Comparison of ENCODE assay signal across 9 cellular contexts in the genomic region with DNA sequence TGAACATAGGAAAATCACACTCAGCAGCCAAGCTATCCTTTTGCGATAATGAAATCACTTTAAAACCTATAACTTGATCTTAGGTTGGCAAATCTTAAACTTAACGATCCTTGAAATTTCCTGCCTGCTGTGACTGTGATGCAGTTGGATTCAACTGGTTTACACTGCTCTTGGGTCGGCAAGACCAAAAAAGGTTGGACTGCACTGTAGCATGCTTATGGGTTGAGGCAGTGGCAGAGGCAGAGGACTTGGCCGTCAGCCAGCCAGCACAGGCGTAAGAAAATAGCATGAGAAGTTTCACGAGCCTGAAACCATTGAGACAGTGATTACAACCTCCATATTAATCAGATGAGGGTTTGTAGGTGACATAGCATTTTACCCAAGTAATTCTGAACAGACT. TPM values are rescaled to one million over a fixed set of nuclear protein-coding genes. Genes with fewer than 3 reads are reported as not detected.
DNase-seq lines count a peak whose midpoint lies in the region; ATAC-seq and TF ChIP-seq lines count a peak whose summit lies in the region.
"Had no signal": no experiment of that assay in that cellular context is flagged by ENCODE, and none has a peak within 500 bp of the region (broad histone marks: within the 10 kb centered on the region; RNA-seq: fewer than 3 reads in every experiment).

No MANE protein-coding gene starts in this region.

- H3K4me3 ChIP-seq in ascending aorta, result no peak overlapping the region
- H3K4me3 ChIP-seq in hepatocyte, result no peak overlapping the region
- no peak overlapping the region for H3K4me3 ChIP-seq in stomach smooth muscle (ENCODE audit: low read length in 2 of 2)
- H3K4me3 ChIP-seq in SJCRH30, result no peak overlapping the region

- no peaks in the 10 kb centered on the region for H3K9me3 ChIP-seq in ascending aorta
- H3K9me3 ChIP-seq in hepatocyte (ENCODE audit: low read depth), result no peaks in the 10 kb centered on the region
- no peaks in the 10 kb centered on the region for H3K9me3 ChIP-seq in stomach smooth muscle (ENCODE audit: control insufficient read depth in 2 of 2, low read length in 2 of 2)
- H3K9me3 ChIP-seq in SJCRH30 (replicated peaks), result no peaks in the 10 kb centered on the region

- intact Hi-C loops in ascending aorta (cut with DNase I), result loop anchor here (1.0 kb wide), 2 partner anchors 17 to 21 kb away; a partner anchor contains a TSS

- in situ Hi-C loops in ACHN (cut with HindIII; ENCODE audit: low pct_ligation_motif_present, low pct_unique_long_range_greater_than_20kb, low sequenced_read_pairs), result no loop called here

- ATAC-seq in HG02981 (IDR thresholded peaks at IDR 0.05; ENCODE audit: unreplicated experiment), result no peak
- no peak for ATAC-seq in HG03280 (IDR thresholded peaks at IDR 0.05; ENCODE audit: unreplicated experiment)

- TF ChIP-seq CTCF in ascending aorta (IDR thresholded peaks at IDR 0.05), result no peak
- TF ChIP-seq CTCF in hepatocyte (IDR thresholded peaks at IDR 0.05; ENCODE audit: poor library complexity), result no peak

- no peak overlapping the region for H3K4me2 ChIP-seq in hepatocyte

- peaks cover 9% of the 10 kb centered on the region for H3K79me2 ChIP-seq in hepatocyte

- WGBS in hepatocyte (ENCODE audit: low lambda C conversion rate, missing lambda C conversion rate), result 65% methylated on average over 6 of the region's 6 CpGs

- H4K20me1 ChIP-seq in hepatocyte (ENCODE audit: insufficient read depth, poor library complexity, severe bottlenecking), result peaks cover 1% of the 10 kb centered on the region

- no peaks in the 10 kb centered on the region for H3K27me3 ChIP-seq in ascending aorta
- H3K27me3 ChIP-seq in hepatocyte, result no peaks in the 10 kb centered on the region
- no peaks in the 10 kb centered on the region for H3K27me3 ChIP-seq in stomach smooth muscle (ENCODE audit: control insufficient read depth in 1 of 2, insufficient read depth in 2 of 2, low read length in 2 of 2)
- H3K27me3 ChIP-seq in SJCRH30, result no peaks in the 10 kb centered on the region

- no peaks in the 10 kb centered on the region for H3K9me2 ChIP-seq in hepatocyte (replicated peaks; ENCODE audit: insufficient read depth)

- H3K4me1 ChIP-seq in ascending aorta (peaks cover 0 to 16% of the 10 kb centered on the region in 2 donors), hepatocyte (ENCODE audit: insufficient read depth) (peaks cover 7% of the 10 kb centered on the region), stomach smooth muscle (ENCODE audit: control insufficient read depth, insufficient read depth, low read length) (peaks cover 33% of the 10 kb centered on the region), SJCRH30 (peaks cover 14% of the 10 kb centered on the region)

- peak overlapping the region; percentile 74 to 76 for H3K27ac ChIP-seq in ascending aorta
- peak overlapping the region; percentile 66 for H3K27ac ChIP-seq in hepatocyte
- H3K27ac ChIP-seq in stomach smooth muscle (ENCODE audit: low read length), result peak overlapping the region; percentile 99
- H3K27ac ChIP-seq in SJCRH30, result no peak overlapping the region

- H2AFZ ChIP-seq in hepatocyte, result no peak overlapping the region

- H3K36me3 ChIP-seq in ascending aorta (peaks cover 58 to 80% of the 10 kb centered on the region in 2 donors), hepatocyte (replicated peaks; ENCODE audit: insufficient read depth, low read depth) (no peaks in the 10 kb centered on the region), stomach smooth muscle (ENCODE audit: control insufficient read depth in 2 of 2, insufficient read depth in 2 of 2, low read length in 2 of 2) (peaks cover 22 to 34% of the 10 kb centered on the region in 2 donors), SJCRH30 (peaks cover 82% of the 10 kb centered on the region)

- H3K9ac ChIP-seq in stomach smooth muscle (ENCODE audit: low read length in 2 of 2), result peak overlapping the region; percentile 74 to 90

- DNase-seq in HT-29 (ENCODE audit: low spot score) (peak; percentile 84), ascending aorta (ENCODE audit: low spot score in 2 of 2) (peak; percentile 79 to 94), hepatocyte (ENCODE audit: low spot score) (peak; percentile 65), SJCRH30 (no peak), ACHN (no peak)
- DNase-seq: MV-4-11 had no signal

RNA-seq across cellular contexts. Expression of a gene that starts 21.4 kb away (rescaled TPM):
- total RNA-seq in HT-29 (2014; rRNA removed; shearing (Covaris generic)), result 32.0 and 53.2 TPM in 2 replicates
- total RNA-seq in ascending aorta, result 176 TPM
- 179 and 214 TPM in 2 replicates for total RNA-seq in hepatocyte
- 161 and 206 TPM in 2 replicates for polyA plus RNA-seq in hepatocyte
- total RNA-seq in SJCRH30 (2014; rRNA removed; shearing (Covaris generic)), result 118 and 160 TPM in 2 replicates

Comparison
In these comparisons a context has a peak if more than half of its experiments do, and no peak if none do; other contexts are left out.
1. DNase-seq: peak in HT-29 (single experiment), ascending aorta (2 of 2) and hepatocyte (single experiment); none in SJCRH30 (0 of 2) and ACHN (single experiment).